7 cellular contexts compared by ENCODE assay signal in genomic region chr19:42005504-42005903, GRCh38.
"Had no signal": no experiment of that assay in that cellular context is flagged by ENCODE, and none has a peak within 500 bp of the region (broad histone marks: within the 10 kb centered on the region; RNA-seq: fewer than 3 reads in every experiment).

No MANE protein-coding gene starts in this region.

- H2AFZ ChIP-seq: GM23248 had no signal

- H3K36me3 ChIP-seq: HAP-1 had no signal

- H3K4me3 ChIP-seq: GM23248, HAP-1, K562 had no signal

- H3K4me1 ChIP-seq: HAP-1 had no signal

- H3K9me3 ChIP-seq: HAP-1 had no signal

- ATAC-seq: HCT116, K562 had no signal

- H3K9ac ChIP-seq: GM23248 had no signal

- H3K27ac ChIP-seq: GM23248 had no signal

- DNase-seq: GM23248, GOT3, H7, IMR-90 had no signal
